In the genomic region with DNA sequence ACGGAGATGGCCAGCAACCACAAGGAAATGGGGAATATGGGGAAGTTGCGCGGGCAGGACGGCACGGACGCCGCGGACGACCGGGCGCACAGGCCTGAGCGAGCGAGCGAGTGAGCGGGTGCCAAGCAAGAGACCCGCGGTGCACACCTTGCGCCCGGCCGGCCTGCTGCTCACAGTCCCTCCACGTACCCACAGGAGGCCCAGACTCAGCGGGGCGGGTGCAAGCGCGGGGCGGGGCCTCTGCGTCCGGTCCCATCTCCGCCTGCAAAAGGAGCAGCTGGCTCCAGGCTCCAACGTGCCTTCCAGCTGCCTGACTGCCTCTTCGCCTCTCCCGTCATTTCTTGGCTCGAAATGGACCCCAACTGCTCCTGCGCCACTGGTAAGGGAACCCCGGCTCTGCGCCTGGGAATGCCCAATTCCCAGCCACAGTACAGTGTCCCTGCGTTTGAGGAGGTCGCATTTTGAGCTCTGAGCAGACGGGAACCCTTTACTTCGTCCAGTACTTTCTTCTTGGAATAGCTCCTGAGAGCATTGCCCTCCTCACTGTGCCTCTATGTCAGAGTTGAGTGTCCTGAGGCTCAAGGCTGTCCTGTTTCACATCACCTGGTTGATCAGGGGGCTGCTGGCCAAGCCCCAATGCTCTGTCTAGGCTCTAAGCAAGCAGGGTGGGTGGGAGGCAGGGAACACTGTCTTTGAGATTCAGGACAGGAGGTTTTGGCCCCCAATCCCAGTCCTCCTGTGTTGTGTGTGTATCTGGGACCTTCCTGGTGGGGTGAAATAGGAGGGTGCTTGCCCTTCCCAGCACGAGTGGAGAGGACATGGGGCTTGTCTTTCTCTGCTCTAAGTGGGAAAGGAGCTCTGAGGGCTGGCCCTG, we compare ENCODE assay signal across 1 cellular context.
TF ChIP-seq lines count a peak whose summit lies in the region.

No MANE protein-coding gene starts in this region.

TF ChIP-seq in WTC11, 78 proteins besides CTCF, POLR2A, EP300 and RAD21 (continued from another document):
- TF ChIP-seq, protein P1, sequence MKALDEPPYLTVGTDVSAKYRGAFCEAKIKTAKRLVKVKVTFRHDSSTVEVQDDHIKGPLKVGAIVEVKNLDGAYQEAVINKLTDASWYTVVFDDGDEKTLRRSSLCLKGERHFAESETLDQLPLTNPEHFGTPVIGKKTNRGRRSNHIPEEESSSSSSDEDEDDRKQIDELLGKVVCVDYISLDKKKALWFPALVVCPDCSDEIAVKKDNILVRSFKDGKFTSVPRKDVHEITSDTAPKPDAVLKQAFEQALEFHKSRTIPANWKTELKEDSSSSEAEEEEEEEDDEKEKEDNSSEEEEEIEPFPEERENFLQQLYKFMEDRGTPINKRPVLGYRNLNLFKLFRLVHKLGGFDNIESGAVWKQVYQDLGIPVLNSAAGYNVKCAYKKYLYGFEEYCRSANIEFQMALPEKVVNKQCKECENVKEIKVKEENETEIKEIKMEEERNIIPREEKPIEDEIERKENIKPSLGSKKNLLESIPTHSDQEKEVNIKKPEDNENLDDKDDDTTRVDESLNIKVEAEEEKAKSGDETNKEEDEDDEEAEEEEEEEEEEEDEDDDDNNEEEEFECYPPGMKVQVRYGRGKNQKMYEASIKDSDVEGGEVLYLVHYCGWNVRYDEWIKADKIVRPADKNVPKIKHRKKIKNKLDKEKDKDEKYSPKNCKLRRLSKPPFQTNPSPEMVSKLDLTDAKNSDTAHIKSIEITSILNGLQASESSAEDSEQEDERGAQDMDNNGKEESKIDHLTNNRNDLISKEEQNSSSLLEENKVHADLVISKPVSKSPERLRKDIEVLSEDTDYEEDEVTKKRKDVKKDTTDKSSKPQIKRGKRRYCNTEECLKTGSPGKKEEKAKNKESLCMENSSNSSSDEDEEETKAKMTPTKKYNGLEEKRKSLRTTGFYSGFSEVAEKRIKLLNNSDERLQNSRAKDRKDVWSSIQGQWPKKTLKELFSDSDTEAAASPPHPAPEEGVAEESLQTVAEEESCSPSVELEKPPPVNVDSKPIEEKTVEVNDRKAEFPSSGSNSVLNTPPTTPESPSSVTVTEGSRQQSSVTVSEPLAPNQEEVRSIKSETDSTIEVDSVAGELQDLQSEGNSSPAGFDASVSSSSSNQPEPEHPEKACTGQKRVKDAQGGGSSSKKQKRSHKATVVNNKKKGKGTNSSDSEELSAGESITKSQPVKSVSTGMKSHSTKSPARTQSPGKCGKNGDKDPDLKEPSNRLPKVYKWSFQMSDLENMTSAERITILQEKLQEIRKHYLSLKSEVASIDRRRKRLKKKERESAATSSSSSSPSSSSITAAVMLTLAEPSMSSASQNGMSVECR (CRISPR knock-in tag; IDR thresholded peaks at IDR 0.05; ENCODE audit: borderline replicate concordance), result no peak
- TF ChIP-seq NR3C1 (CRISPR knock-in tag; conservative IDR thresholded peaks at IDR 0.05; ENCODE audit: low read depth), result 0 out of 2 replicates have a peak, but pooled peaks have one; percentile 57
- TF ChIP-seq SMAD4 (CRISPR knock-in tag; IDR thresholded peaks at IDR 0.05), result no peak
- no peak for TF ChIP-seq ELF4 (CRISPR knock-in tag; IDR thresholded peaks at IDR 0.05; ENCODE audit: low read depth)
- no peak for TF ChIP-seq SMAD3 (CRISPR knock-in tag; IDR thresholded peaks at IDR 0.05; ENCODE audit: borderline replicate concordance)
- no peak for TF ChIP-seq FOXJ3 (CRISPR knock-in tag; IDR thresholded peaks at IDR 0.05; ENCODE audit: borderline replicate concordance)
- no peak for TF ChIP-seq ZNF416 (CRISPR knock-in tag; IDR thresholded peaks at IDR 0.05)
- TF ChIP-seq NR1H2 (CRISPR knock-in tag; IDR thresholded peaks at IDR 0.05), result no peak
- TF ChIP-seq, protein P2, sequence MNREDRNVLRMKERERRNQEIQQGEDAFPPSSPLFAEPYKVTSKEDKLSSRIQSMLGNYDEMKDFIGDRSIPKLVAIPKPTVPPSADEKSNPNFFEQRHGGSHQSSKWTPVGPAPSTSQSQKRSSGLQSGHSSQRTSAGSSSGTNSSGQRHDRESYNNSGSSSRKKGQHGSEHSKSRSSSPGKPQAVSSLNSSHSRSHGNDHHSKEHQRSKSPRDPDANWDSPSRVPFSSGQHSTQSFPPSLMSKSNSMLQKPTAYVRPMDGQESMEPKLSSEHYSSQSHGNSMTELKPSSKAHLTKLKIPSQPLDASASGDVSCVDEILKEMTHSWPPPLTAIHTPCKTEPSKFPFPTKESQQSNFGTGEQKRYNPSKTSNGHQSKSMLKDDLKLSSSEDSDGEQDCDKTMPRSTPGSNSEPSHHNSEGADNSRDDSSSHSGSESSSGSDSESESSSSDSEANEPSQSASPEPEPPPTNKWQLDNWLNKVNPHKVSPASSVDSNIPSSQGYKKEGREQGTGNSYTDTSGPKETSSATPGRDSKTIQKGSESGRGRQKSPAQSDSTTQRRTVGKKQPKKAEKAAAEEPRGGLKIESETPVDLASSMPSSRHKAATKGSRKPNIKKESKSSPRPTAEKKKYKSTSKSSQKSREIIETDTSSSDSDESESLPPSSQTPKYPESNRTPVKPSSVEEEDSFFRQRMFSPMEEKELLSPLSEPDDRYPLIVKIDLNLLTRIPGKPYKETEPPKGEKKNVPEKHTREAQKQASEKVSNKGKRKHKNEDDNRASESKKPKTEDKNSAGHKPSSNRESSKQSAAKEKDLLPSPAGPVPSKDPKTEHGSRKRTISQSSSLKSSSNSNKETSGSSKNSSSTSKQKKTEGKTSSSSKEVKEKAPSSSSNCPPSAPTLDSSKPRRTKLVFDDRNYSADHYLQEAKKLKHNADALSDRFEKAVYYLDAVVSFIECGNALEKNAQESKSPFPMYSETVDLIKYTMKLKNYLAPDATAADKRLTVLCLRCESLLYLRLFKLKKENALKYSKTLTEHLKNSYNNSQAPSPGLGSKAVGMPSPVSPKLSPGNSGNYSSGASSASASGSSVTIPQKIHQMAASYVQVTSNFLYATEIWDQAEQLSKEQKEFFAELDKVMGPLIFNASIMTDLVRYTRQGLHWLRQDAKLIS (CRISPR knock-in tag; IDR thresholded peaks at IDR 0.05; ENCODE audit: borderline replicate concordance), result peak; percentile 51; the same call in 1 of the 2 replicates
- TF ChIP-seq, protein P3, sequence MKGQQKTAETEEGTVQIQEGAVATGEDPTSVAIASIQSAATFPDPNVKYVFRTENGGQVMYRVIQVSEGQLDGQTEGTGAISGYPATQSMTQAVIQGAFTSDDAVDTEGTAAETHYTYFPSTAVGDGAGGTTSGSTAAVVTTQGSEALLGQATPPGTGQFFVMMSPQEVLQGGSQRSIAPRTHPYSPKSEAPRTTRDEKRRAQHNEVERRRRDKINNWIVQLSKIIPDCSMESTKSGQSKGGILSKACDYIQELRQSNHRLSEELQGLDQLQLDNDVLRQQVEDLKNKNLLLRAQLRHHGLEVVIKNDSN (CRISPR knock-in tag; IDR thresholded peaks at IDR 0.05), result 0 out of 2 replicates have a peak, but pooled peaks have one; percentile 20
- TF ChIP-seq, protein P4, sequence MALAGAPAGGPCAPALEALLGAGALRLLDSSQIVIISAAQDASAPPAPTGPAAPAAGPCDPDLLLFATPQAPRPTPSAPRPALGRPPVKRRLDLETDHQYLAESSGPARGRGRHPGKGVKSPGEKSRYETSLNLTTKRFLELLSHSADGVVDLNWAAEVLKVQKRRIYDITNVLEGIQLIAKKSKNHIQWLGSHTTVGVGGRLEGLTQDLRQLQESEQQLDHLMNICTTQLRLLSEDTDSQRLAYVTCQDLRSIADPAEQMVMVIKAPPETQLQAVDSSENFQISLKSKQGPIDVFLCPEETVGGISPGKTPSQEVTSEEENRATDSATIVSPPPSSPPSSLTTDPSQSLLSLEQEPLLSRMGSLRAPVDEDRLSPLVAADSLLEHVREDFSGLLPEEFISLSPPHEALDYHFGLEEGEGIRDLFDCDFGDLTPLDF (CRISPR knock-in tag; IDR thresholded peaks at IDR 0.05), result no peak
- no peak; the same call in 1 of the 2 replicates for TF ChIP-seq FOXP1 (CRISPR knock-in tag; IDR thresholded peaks at IDR 0.05; ENCODE audit: borderline replicate concordance)
- no peak for TF ChIP-seq ZNF121 (CRISPR knock-in tag; IDR thresholded peaks at IDR 0.05)
- no peak for TF ChIP-seq NFYB (CRISPR knock-in tag; conservative IDR thresholded peaks at IDR 0.05; ENCODE audit: low read depth)
- TF ChIP-seq ZNF317 (CRISPR knock-in tag; IDR thresholded peaks at IDR 0.05; ENCODE audit: borderline replicate concordance, low read depth), result no peak
- TF ChIP-seq ZNF138 (CRISPR knock-in tag; conservative IDR thresholded peaks at IDR 0.05), result 0 out of 2 replicates have a peak, but pooled peaks have one; percentile 52
- TF ChIP-seq, protein P5, sequence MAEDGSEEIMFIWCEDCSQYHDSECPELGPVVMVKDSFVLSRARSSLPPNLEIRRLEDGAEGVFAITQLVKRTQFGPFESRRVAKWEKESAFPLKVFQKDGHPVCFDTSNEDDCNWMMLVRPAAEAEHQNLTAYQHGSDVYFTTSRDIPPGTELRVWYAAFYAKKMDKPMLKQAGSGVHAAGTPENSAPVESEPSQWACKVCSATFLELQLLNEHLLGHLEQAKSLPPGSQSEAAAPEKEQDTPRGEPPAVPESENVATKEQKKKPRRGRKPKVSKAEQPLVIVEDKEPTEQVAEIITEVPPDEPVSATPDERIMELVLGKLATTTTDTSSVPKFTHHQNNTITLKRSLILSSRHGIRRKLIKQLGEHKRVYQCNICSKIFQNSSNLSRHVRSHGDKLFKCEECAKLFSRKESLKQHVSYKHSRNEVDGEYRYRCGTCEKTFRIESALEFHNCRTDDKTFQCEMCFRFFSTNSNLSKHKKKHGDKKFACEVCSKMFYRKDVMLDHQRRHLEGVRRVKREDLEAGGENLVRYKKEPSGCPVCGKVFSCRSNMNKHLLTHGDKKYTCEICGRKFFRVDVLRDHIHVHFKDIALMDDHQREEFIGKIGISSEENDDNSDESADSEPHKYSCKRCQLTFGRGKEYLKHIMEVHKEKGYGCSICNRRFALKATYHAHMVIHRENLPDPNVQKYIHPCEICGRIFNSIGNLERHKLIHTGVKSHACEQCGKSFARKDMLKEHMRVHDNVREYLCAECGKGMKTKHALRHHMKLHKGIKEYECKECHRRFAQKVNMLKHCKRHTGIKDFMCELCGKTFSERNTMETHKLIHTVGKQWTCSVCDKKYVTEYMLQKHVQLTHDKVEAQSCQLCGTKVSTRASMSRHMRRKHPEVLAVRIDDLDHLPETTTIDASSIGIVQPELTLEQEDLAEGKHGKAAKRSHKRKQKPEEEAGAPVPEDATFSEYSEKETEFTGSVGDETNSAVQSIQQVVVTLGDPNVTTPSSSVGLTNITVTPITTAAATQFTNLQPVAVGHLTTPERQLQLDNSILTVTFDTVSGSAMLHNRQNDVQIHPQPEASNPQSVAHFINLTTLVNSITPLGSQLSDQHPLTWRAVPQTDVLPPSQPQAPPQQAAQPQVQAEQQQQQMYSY (CRISPR knock-in tag; IDR thresholded peaks at IDR 0.05), result no peak
- no peak for TF ChIP-seq CREM (CRISPR knock-in tag; IDR thresholded peaks at IDR 0.05)
